ENCODE assay signal across 19 cellular contexts in genomic region chr15:35081626-35082365, GRCh38. TPM values are rescaled to one million over a fixed set of nuclear protein-coding genes. Genes with fewer than 3 reads are reported as not detected.
DNase-seq lines count a peak whose midpoint lies in the region; ATAC-seq, FAIRE-seq and TF ChIP-seq lines count a peak whose summit lies in the region.
"Not testable (repeated sequence)": the region's sequence is repeated elsewhere in the genome, so short reads cannot be mapped to it uniquely, and the experiment has no call there.
"Had no signal": no experiment of that assay in that cellular context is flagged by ENCODE, and none has a peak within 500 bp of the region (broad histone marks: within the 10 kb centered on the region; RNA-seq: fewer than 3 reads in every experiment).

No MANE protein-coding gene starts in this region.

- not testable (repeated sequence) for TF ChIP-seq CTCF in kidney (IDR thresholded peaks at IDR 0.05; ENCODE audit: borderline replicate concordance, extremely low read depth, insufficient read depth); uterus (IDR thresholded peaks at IDR 0.05)

- H3K4me3 ChIP-seq in kidney (ENCODE audit: low read length in 2 of 2); mesenchymal stem cell (ENCODE audit: insufficient read depth in 1 of 2, low read depth in 1 of 2, low read length in 2 of 2); neuronal stem cell (ENCODE audit: low read length in 2 of 2); uterus: not testable (repeated sequence)

- not testable (repeated sequence) for H4K8ac ChIP-seq in mesenchymal stem cell (ENCODE audit: low read length); neuronal stem cell (ENCODE audit: low read depth, low read length)

- not testable (repeated sequence) for H3K27ac Mint-ChIP-seq in natural killer cell treated with Interleukin-12 subunit alpha and Interleukin-12 subunit beta and Interleukin-15 and Interleukin-18, amount 100 ng/mL, for 72 hours

- TF ChIP-seq POLR2A in uterus (IDR thresholded peaks at IDR 0.05) = not testable (repeated sequence)

- peak overlapping the region; percentile 67 for H2BK15ac ChIP-seq in mesenchymal stem cell (ENCODE audit: low read depth, poor library complexity, severe bottlenecking)
- not testable (repeated sequence) for H2BK15ac ChIP-seq in neuronal stem cell (ENCODE audit: low read length)

- not testable (repeated sequence) for H3K79me1 ChIP-seq in mesenchymal stem cell (replicated peaks; ENCODE audit: low read length, poor library complexity, severe bottlenecking); neuronal stem cell (ENCODE audit: low read depth, low read length)

- H2BK5ac ChIP-seq in mesenchymal stem cell (ENCODE audit: low read depth, low read length, poor library complexity, severe bottlenecking); neuronal stem cell (ENCODE audit: low read length): not testable (repeated sequence)

- intact Hi-C loops in kidney (cut with DNase I); uterus (cut with DNase I; ENCODE audit: low total_unique reads): not testable (repeated sequence)

- H3K9me3 ChIP-seq in kidney (ENCODE audit: control insufficient read depth in 1 of 2, low read length in 2 of 2); mesenchymal stem cell (ENCODE audit: control insufficient read depth, low read length); neuronal stem cell (replicated peaks in 1 of 2; ENCODE audit: control insufficient read depth in 2 of 2, insufficient read depth in 1 of 2, low read depth in 1 of 2, low read length in 2 of 2); uterus: not testable (repeated sequence)

- H3K27ac ChIP-seq in kidney (ENCODE audit: low read depth in 2 of 2, low read length in 2 of 2); mesenchymal stem cell (ENCODE audit: low read length, poor library complexity, severe bottlenecking); neuronal stem cell (replicated peaks; ENCODE audit: low read length): not testable (repeated sequence)
- peak overlapping the region; percentile 76 to 78 for H3K27ac ChIP-seq in uterus

- H3K27me3 Mint-ChIP-seq in natural killer cell treated with Interleukin-12 subunit alpha and Interleukin-12 subunit beta and Interleukin-15 and Interleukin-18, amount 100 ng/mL, for 72 hours = not testable (repeated sequence)

- H2BK12ac ChIP-seq in mesenchymal stem cell (ENCODE audit: low read length in 2 of 2) = peak overlapping the region in 1 of 2 experiments; percentile 52
- H2BK12ac ChIP-seq in neuronal stem cell (ENCODE audit: low read length) = not testable (repeated sequence)

- not testable (repeated sequence) for H3K4me2 ChIP-seq in mesenchymal stem cell (ENCODE audit: low read length, poor library complexity, severe bottlenecking); neuronal stem cell (ENCODE audit: insufficient read depth, low read length, poor library complexity, severe bottlenecking)

- not testable (repeated sequence) for H3K4me1 ChIP-seq in kidney (ENCODE audit: control insufficient read depth in 1 of 2, insufficient read depth in 1 of 2, low read depth in 1 of 2, low read length in 2 of 2); mesenchymal stem cell (ENCODE audit: control insufficient read depth, insufficient read depth, low read depth, low read length); neuronal stem cell (ENCODE audit: control insufficient read depth in 2 of 2, insufficient read depth in 1 of 2, low read depth in 1 of 2, low read length in 2 of 2); uterus

- 96% methylated on average over 40 of the region's 45 CpGs for WGBS in mesenchymal stem cell
- WGBS in neuronal stem cell (ENCODE audit: extremely low coverage in 2 of 2, insufficient read length in 2 of 2, insufficient replicate concordance in 1 of 2), 2 donors = no CpG with 5 or more reads among the region's 45 CpGs

- H3K36me3 ChIP-seq in kidney (ENCODE audit: control insufficient read depth in 1 of 2, insufficient read depth in 2 of 2, low read length in 2 of 2); mesenchymal stem cell (ENCODE audit: control insufficient read depth in 1 of 2, insufficient read depth in 2 of 2, low read depth in 1 of 2, low read length in 2 of 2); neuronal stem cell (replicated peaks in 1 of 2; ENCODE audit: control insufficient read depth in 2 of 2, insufficient read depth in 2 of 2, low read length in 2 of 2); uterus: not testable (repeated sequence)

- not testable (repeated sequence) for H2BK120ac ChIP-seq in mesenchymal stem cell (ENCODE audit: low read depth, low read length); neuronal stem cell (ENCODE audit: low read depth, low read length)

- not testable (repeated sequence) for FAIRE-seq in kidney (lab: Jason Lieb, UNC)

- H3K23ac ChIP-seq in mesenchymal stem cell (ENCODE audit: low read length in 2 of 2); neuronal stem cell (ENCODE audit: low read depth, low read length, poor library complexity): not testable (repeated sequence)

- H3K9me3 Mint-ChIP-seq in natural killer cell treated with Interleukin-12 subunit alpha and Interleukin-12 subunit beta and Interleukin-15 and Interleukin-18, amount 100 ng/mL, for 72 hours = not testable (repeated sequence)

- H3K27me3 ChIP-seq in mesenchymal stem cell (ENCODE audit: control insufficient read depth in 1 of 2, insufficient read depth in 1 of 2, low read length in 2 of 2); neuronal stem cell (ENCODE audit: control insufficient read depth in 3 of 3, insufficient read depth in 3 of 3, low read depth in 1 of 3, low read length in 3 of 3); uterus: not testable (repeated sequence)

- H2AFZ ChIP-seq in mesenchymal stem cell (ENCODE audit: low read depth, low read length); neuronal stem cell (ENCODE audit: low read length): not testable (repeated sequence)

- not testable (repeated sequence) for H3K4me1 Mint-ChIP-seq in natural killer cell treated with Interleukin-12 subunit alpha and Interleukin-12 subunit beta and Interleukin-15 and Interleukin-18, amount 100 ng/mL, for 72 hours (ENCODE audit: low read depth in 2 of 2)

- not testable (repeated sequence) for H4K91ac ChIP-seq in mesenchymal stem cell (ENCODE audit: low read length); neuronal stem cell (ENCODE audit: low read depth, low read length, poor library complexity)

- peak; percentile 74 for DNase-seq in kidney
- DNase-seq in mesenchymal stem cell; neuronal stem cell (ENCODE audit: low spot score); uterus: not testable (repeated sequence)
- peak; percentile 61 for DNase-seq in natural killer cell treated with Interleukin-12 subunit alpha and Interleukin-12 subunit beta and Interleukin-15 and Interleukin-18, amount 100 ng/mL, for 72 hours (ENCODE audit: low spot score)

- not testable (repeated sequence) for H3K36me3 Mint-ChIP-seq in natural killer cell treated with Interleukin-12 subunit alpha and Interleukin-12 subunit beta and Interleukin-15 and Interleukin-18, amount 100 ng/mL, for 72 hours

- not testable (repeated sequence) for H3K4me3 Mint-ChIP-seq in natural killer cell treated with Interleukin-12 subunit alpha and Interleukin-12 subunit beta and Interleukin-15 and Interleukin-18, amount 100 ng/mL, for 72 hours

- not testable (repeated sequence) for H2AK5ac ChIP-seq in mesenchymal stem cell (ENCODE audit: low read length, severe bottlenecking); neuronal stem cell (ENCODE audit: low read depth, low read length)

- ATAC-seq in natural killer cell treated with Interleukin-12 subunit alpha and Interleukin-12 subunit beta and Interleukin-15 and Interleukin-18, amount 100 ng/mL, for 72 hours = not testable (repeated sequence)

- H3K9ac ChIP-seq in kidney (ENCODE audit: low read length in 2 of 2); mesenchymal stem cell (ENCODE audit: low read length); neuronal stem cell (ENCODE audit: low read depth, low read length, poor library complexity): not testable (repeated sequence)

- H3K14ac ChIP-seq in mesenchymal stem cell (ENCODE audit: low read length in 2 of 2) = not testable (repeated sequence)
- peak overlapping the region; percentile 21 for H3K14ac ChIP-seq in neuronal stem cell (ENCODE audit: low read length)

- not testable (repeated sequence) for H3K18ac ChIP-seq in mesenchymal stem cell (ENCODE audit: low read depth in 1 of 2, low read length in 2 of 2); neuronal stem cell (ENCODE audit: low read length)

- not testable (repeated sequence) for H3K4ac ChIP-seq in mesenchymal stem cell (ENCODE audit: low read depth in 1 of 2, low read length in 2 of 2); neuronal stem cell (ENCODE audit: low read length)

RNA-seq across cellular contexts. Expression of gene NANOGP8, which starts 3.3 kb away (rescaled TPM):
- 1.3 TPM for total RNA-seq in kidney
- not detected for polyA plus RNA-seq in kidney (ENCODE audit: insufficient read depth, low read depth, low replicate concordance)
- polyA plus RNA-seq in mesenchymal stem cell (2013, experiment 1 of 2) = not detected
- not detected for polyA plus RNA-seq in mesenchymal stem cell (2013, experiment 2 of 2)
- not detected for total RNA-seq in natural killer cell treated with Interleukin-12 subunit alpha and Interleukin-12 subunit beta and Interleukin-15 and Interleukin-18, amount 100 ng/mL, for 72 hours
- polyA plus RNA-seq in neuronal stem cell (2013, experiment 1 of 2) = not detected
- 0.07 TPM for polyA plus RNA-seq in neuronal stem cell (2013, experiment 2 of 2)
- total RNA-seq in uterus = 1 to 10 TPM in 1 of 4 donors, not detected in 3; 2.8 TPM
- total RNA-seq: A172; A673; B cell; Caco-2; Calu3; CD4-positive, alpha-beta memory T cell; CD4-positive, alpha-beta T cell; CD4-positive, CD25-positive, alpha-beta regulatory T cell; CD8-positive, alpha-beta memory T cell; CD8-positive, alpha-beta T cell; Daoy had no signal
- polyA plus RNA-seq: A549; BJ; CD14-positive monocyte; CD4-positive, alpha-beta memory T cell; CD4-positive, CD25-positive, alpha-beta regulatory T cell; CD8-positive, alpha-beta memory T cell had no signal
